12 cellular contexts compared by ENCODE assay signal in genomic region chr5:14405267-14405666, GRCh38.
A peak's percentile ranks its signal among the peaks of the same experiment; 100 is the strongest.
DNase-seq lines count a peak whose midpoint lies in the region; ATAC-seq, FAIRE-seq and TF ChIP-seq lines count a peak whose summit lies in the region.
"Had no signal": no experiment of that assay in that cellular context is flagged by ENCODE, and none has a peak within 500 bp of the region (broad histone marks: within the 10 kb centered on the region; RNA-seq: fewer than 3 reads in every experiment).

No MANE protein-coding gene starts in this region.

- no peak overlapping the region for H4K91ac ChIP-seq in H1 (replicated peaks; ENCODE audit: insufficient read length, low read length)

- peaks cover 4 to 9% of the 10 kb centered on the region in 2 donors for H3K9me3 Mint-ChIP-seq in effector memory CD8-positive, alpha-beta T cell

- H2BK15ac ChIP-seq in H1 (ENCODE audit: low read length), result no peak overlapping the region

- no peaks in the 10 kb centered on the region for H3K27me3 Mint-ChIP-seq in effector memory CD8-positive, alpha-beta T cell

- TF ChIP-seq EP300 in H1 (IDR thresholded peaks at IDR 0.05; ENCODE audit: borderline replicate concordance in 1 of 2, low read depth in 2 of 2, low read length in 2 of 2), result no peak

- H3K79me2 ChIP-seq in H1 (ENCODE audit: control insufficient read depth in 1 of 2, insufficient read depth in 2 of 2, low read length in 2 of 2) (no peaks in the 10 kb centered on the region; a peak in 1 of 4 replicates), osteoblast (ENCODE audit: insufficient read depth, low read length) (peaks cover 39% of the 10 kb centered on the region)

- H3K56ac ChIP-seq in H1 (replicated peaks; ENCODE audit: insufficient read length, low read depth, low read length), result no peak overlapping the region

- H3K4me3 Mint-ChIP-seq in effector memory CD8-positive, alpha-beta T cell, result no peak overlapping the region

- ATAC-seq in effector memory CD8-positive, alpha-beta T cell (replicated peaks), result no peak
- ATAC-seq in GM18511 (IDR thresholded peaks at IDR 0.05; ENCODE audit: unreplicated experiment), result no peak

- H2BK20ac ChIP-seq in H1 (ENCODE audit: low read length), result no peak overlapping the region

- POLR2A ChIA-PET in H1 (lab: Charles Lee; ENCODE audit: partially characterized antibody), result no interaction called here

- H3K4me1 Mint-ChIP-seq in effector memory CD8-positive, alpha-beta T cell (ENCODE audit: low read depth in 2 of 2), result peaks cover 3 to 6% of the 10 kb centered on the region in 2 donors

- no peak overlapping the region for H4K8ac ChIP-seq in H1 (ENCODE audit: extremely low read depth, insufficient read depth, low read length)

- H3K27ac Mint-ChIP-seq in effector memory CD8-positive, alpha-beta T cell, result no peak overlapping the region

- TF ChIP-seq CTCF in GM10266 (IDR thresholded peaks at IDR 0.05; ENCODE audit: control insufficient read depth, insufficient read depth, low read depth, missing control alignments), result peak; percentile 13
- peak; percentile 51 for TF ChIP-seq CTCF in NB4 (IDR thresholded peaks at IDR 0.05; ENCODE audit: low read depth, low read length)
- peak; percentile 57 to 73 (median 69) for TF ChIP-seq CTCF in H1 (IDR thresholded peaks at IDR 0.05; ENCODE audit: control extremely low read depth in 1 of 3, insufficient read depth in 1 of 3, low read depth in 1 of 3, low read length in 3 of 3)
- no peak for TF ChIP-seq CTCF in osteoblast (IDR thresholded peaks at IDR 0.05; ENCODE audit: extremely low read depth, low read depth, low read length)

- H3K4me1 ChIP-seq in H1 (replicated peaks in 1 of 4; ENCODE audit: control insufficient read depth in 3 of 4, insufficient read depth in 4 of 4, low read length in 3 of 4), result no peaks in the 10 kb centered on the region
- peaks cover 41% of the 10 kb centered on the region for H3K4me1 ChIP-seq in osteoblast (ENCODE audit: insufficient read depth, low read length)

- H2AK5ac ChIP-seq in H1 (ENCODE audit: low read depth, low read length), result no peak overlapping the region

- no peak overlapping the region for H3K4me2 ChIP-seq in H1 (ENCODE audit: insufficient read depth in 1 of 2, low read depth in 2 of 2, low read length in 2 of 2)
- H3K4me2 ChIP-seq in osteoblast (ENCODE audit: insufficient read depth, low read length), result no peak overlapping the region

- H3K9ac ChIP-seq in H1 (replicated peaks in 1 of 4; ENCODE audit: extremely low read depth in 1 of 4, low read depth in 3 of 4, low read length in 3 of 4), result no peak overlapping the region

- H3K23ac ChIP-seq in H1 (ENCODE audit: insufficient read length), result no peak overlapping the region

- no peaks in the 10 kb centered on the region; the same call in none of the 2 replicates for H3K79me1 ChIP-seq in H1 (ENCODE audit: low read depth, low read length)

- no peaks in the 10 kb centered on the region for H3K9me3 ChIP-seq in H1 (ENCODE audit: insufficient read depth in 2 of 2, low read depth in 1 of 2, low read length in 1 of 2)
- H3K9me3 ChIP-seq in osteoblast (ENCODE audit: low read depth, low read length), result no peaks in the 10 kb centered on the region
- H3K9me3 ChIP-seq: ascending aorta, thoracic aorta had no signal

- FAIRE-seq in H1 (lab: Jason Lieb, UNC), result no peak

- H3K23me2 ChIP-seq in H1 (ENCODE audit: low read depth, low read length), result peaks cover 18% of the 10 kb centered on the region; the same call in 1 of the 2 replicates

- H2AFZ ChIP-seq in H1 (ENCODE audit: low read length), result no peak overlapping the region
- H2AFZ ChIP-seq in osteoblast (ENCODE audit: low read length), result no peak overlapping the region

- H3K27ac ChIP-seq in H1 (ENCODE audit: low read depth, low read length) (no peak overlapping the region), osteoblast (ENCODE audit: low read depth, low read length) (peak overlapping the region; percentile 83)
- H3K27ac ChIP-seq: ascending aorta, thoracic aorta had no signal

- DNase-seq in GM10266 (ENCODE audit: extremely low spot score) (no peak), NB4 (ENCODE audit: low read depth) (peak; percentile 20), H1 (ENCODE audit: low read depth in 1 of 2, low spot score in 2 of 2) (no peak), osteoblast (ENCODE audit: insufficient read length, low spot score, missing footprints) (no peak), NCI-H82 (lab: John Stamatoyannopoulos, UW) (no peak)
- DNase-seq in effector memory CD8-positive, alpha-beta T cell, result no peak
- DNase-seq in activated naive CD4-positive, alpha-beta T cell treated with Interleukin-2 at 50 U/mL for 16 hours, result no peak
- DNase-seq: activated CD4-positive, alpha-beta T cell treated with anti-CD3 and anti-CD28 coated beads, Interleukin-2, amount 50 U/mL, for 1 hour; stimulated activated CD4-positive, alpha-beta T cell treated with anti-CD3 and anti-CD28 coated beads, Interleukin-2, amount 100 ng/mL, for 48 hours had no signal

- no peak overlapping the region for H3K14ac ChIP-seq in H1 (ENCODE audit: insufficient read length)

- H3K27me3 ChIP-seq in H1 (replicated peaks in 1 of 4; ENCODE audit: control insufficient read depth in 3 of 4, extremely low read depth in 1 of 4, insufficient read depth in 3 of 4, low read length in 3 of 4) (no peaks in the 10 kb centered on the region), osteoblast (ENCODE audit: insufficient read depth, low read length) (no peaks in the 10 kb centered on the region)
- H3K27me3 ChIP-seq: ascending aorta had no signal

- peaks cover 10% of the 10 kb centered on the region for H3K36me3 Mint-ChIP-seq in effector memory CD8-positive, alpha-beta T cell (ENCODE audit: insufficient read depth)

- H4K20me1 ChIP-seq in H1 (replicated peaks in 1 of 2; ENCODE audit: control insufficient read depth in 1 of 2, insufficient read depth in 2 of 2, low read length in 2 of 2) (peaks cover 4 to 5% of the 10 kb centered on the region in 2 experiments), osteoblast (ENCODE audit: insufficient read depth, low read length) (peaks cover 3% of the 10 kb centered on the region)

- TF ChIP-seq RAD21 in H1 (IDR thresholded peaks at IDR 0.05 in 1 of 2, conservative IDR thresholded peaks at IDR 0.05 in 1 of 2; ENCODE audit: low read depth in 2 of 2, low read length in 2 of 2), result peak; percentile 47 to 50; a peak in 3 of 4 replicates

- H2BK120ac ChIP-seq in H1 (replicated peaks; ENCODE audit: low read depth, low read length), result no peak overlapping the region

- no peak overlapping the region for H3K4ac ChIP-seq in H1 (replicated peaks; ENCODE audit: insufficient read length, low read depth, low read length)

- H3K4me3 ChIP-seq in NB4 (ENCODE audit: low read depth, low read length) (no peak overlapping the region), H1 (ENCODE audit: extremely low read depth in 1 of 4, insufficient read depth in 2 of 4, low read depth in 3 of 4, low read length in 4 of 4) (no peak overlapping the region), osteoblast (ENCODE audit: insufficient read depth, low read length) (no peak overlapping the region)
- H3K4me3 ChIP-seq: ascending aorta, thoracic aorta had no signal

- no peak for TF ChIP-seq POLR2A in NB4 (IDR thresholded peaks at IDR 0.05; ENCODE audit: extremely low read depth, insufficient read length)
- TF ChIP-seq POLR2A in H1 (IDR thresholded peaks at IDR 0.05; ENCODE audit: control extremely low read depth in 1 of 2, low read depth in 2 of 2, low read length in 2 of 2), result no peak

- CTCF ChIA-PET in H1 (lab: Charles Lee; ENCODE audit: partially characterized antibody), result interaction anchor here (0.6 to 1.2 kb wide), 9 partner anchors 9 to 400 kb away, joined by 3 to 5 read pairs (median 4); no protein-coding TSS in a partner anchor

- H4K5ac ChIP-seq in H1 (ENCODE audit: insufficient read length, low read depth, low read length), result no peak overlapping the region

- no peak overlapping the region for H2BK12ac ChIP-seq in H1 (ENCODE audit: low read depth, low read length)

- H3K36me3 ChIP-seq in H1 (ENCODE audit: control insufficient read depth in 2 of 4, insufficient read depth in 4 of 4, low read length in 3 of 4), result peaks cover 9 to 35% (median 34%) of the 10 kb centered on the region in 4 experiments
- peaks cover 59% of the 10 kb centered on the region for H3K36me3 ChIP-seq in osteoblast (ENCODE audit: insufficient read depth, low read length)

- no peak overlapping the region for H2BK5ac ChIP-seq in H1 (ENCODE audit: low read depth, low read length)

- WGBS in H1 (ENCODE audit: extremely low coverage in 1 of 2, insufficient coverage in 1 of 2, insufficient read length in 1 of 2, insufficient replicate concordance in 2 of 2, low coverage in 1 of 2, low lambda C conversion rate in 2 of 2, missing lambda C conversion rate in 1 of 2), 2 experiments, result 83 to 100% methylated on average over 1 to 10 of the region's 10 CpGs

- H3K18ac ChIP-seq in H1 (ENCODE audit: extremely low read depth, low read length), result no peak overlapping the region

TF ChIP-seq in H1, 55 proteins besides CTCF, POLR2A, EP300 and RAD21 (continues in another document):
- TF ChIP-seq KDM1A (IDR thresholded peaks at IDR 0.05; ENCODE audit: borderline replicate concordance, low read length) (no peak), SIN3A (conservative IDR thresholded peaks at IDR 0.05 in 1 of 2, IDR thresholded peaks at IDR 0.05 in 1 of 2; ENCODE audit: low read depth in 1 of 2, low read length in 2 of 2) (no peak), SAP30 (IDR thresholded peaks at IDR 0.05; ENCODE audit: insufficient read depth, insufficient replicate concordance, low read length) (no peak), NRF1 (IDR thresholded peaks at IDR 0.05; ENCODE audit: low read depth, low read length) (no peak), USF2 (IDR thresholded peaks at IDR 0.05; ENCODE audit: low read length) (no peak), BACH1 (IDR thresholded peaks at IDR 0.05; ENCODE audit: low read length) (no peak), TAF7 (optimal IDR thresholded peaks at IDR 0.05; ENCODE audit: borderline replicate concordance, low read depth, low read length) (no peak), RNF2 (IDR thresholded peaks at IDR 0.05; ENCODE audit: borderline replicate concordance, low read depth, low read length, missing control alignments, poor library complexity, severe bottlenecking) (no peak), PHF8 (conservative IDR thresholded peaks at IDR 0.05; ENCODE audit: low read depth, low read length) (no peak), ASH2L (IDR thresholded peaks at IDR 0.05; ENCODE audit: low read length) (no peak)
